ENCODE assay signal across 8 cellular contexts in the genomic region with DNA sequence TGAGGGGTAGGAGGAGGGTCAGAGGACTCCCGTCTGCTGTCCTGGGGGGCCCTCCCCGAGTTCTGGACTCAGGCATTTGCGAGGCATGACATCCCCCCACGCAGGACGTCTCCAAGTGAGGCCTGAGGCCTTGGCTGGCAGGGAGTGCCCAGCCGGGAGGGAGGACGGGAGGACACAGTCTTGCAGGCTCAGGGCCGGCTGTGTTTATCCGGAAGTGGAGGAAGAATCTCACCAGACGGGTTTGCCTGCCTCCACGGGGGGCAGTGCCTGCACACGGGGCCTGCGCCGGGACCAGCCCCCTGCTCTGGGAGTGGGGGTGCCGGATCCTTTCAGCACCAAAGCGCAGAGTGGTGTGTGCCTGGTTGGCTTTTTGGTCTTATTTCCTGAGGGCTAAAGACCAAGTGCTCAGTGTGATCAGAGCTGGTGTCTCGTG. TPM values are rescaled to one million over a fixed set of nuclear protein-coding genes. Genes with fewer than 3 reads are reported as not detected.
DNase-seq lines count a peak whose midpoint lies in the region; FAIRE-seq and TF ChIP-seq lines count a peak whose summit lies in the region.

No MANE protein-coding gene starts in this region.

- H3K36me3 ChIP-seq in HUES6 (ENCODE audit: control insufficient read depth, insufficient read depth, low read length): peaks cover 12% of the 10 kb centered on the region
- H3K36me3 ChIP-seq in astrocyte (ENCODE audit: insufficient read depth, low read length): no peaks in the 10 kb centered on the region
- peaks cover 23 to 31% (median 28%) of the 10 kb centered on the region in 4 donors for H3K36me3 ChIP-seq in stomach

- H3K4me1 ChIP-seq in HUES6 (ENCODE audit: control insufficient read depth, insufficient read depth, low read length): peaks cover 55% of the 10 kb centered on the region
- H3K4me1 ChIP-seq in astrocyte (ENCODE audit: insufficient read depth, low read length): peaks cover 5% of the 10 kb centered on the region
- peaks cover 80 to 98% (median 90%) of the 10 kb centered on the region in 4 donors for H3K4me1 ChIP-seq in stomach

- peak overlapping the region; percentile 21; the same call in 1 of the 2 replicates for H3K4me3 ChIP-seq in HUES6 (ENCODE audit: low read depth, low read length)
- no peak overlapping the region for H3K4me3 ChIP-seq in astrocyte (ENCODE audit: insufficient read depth, low read depth, low read length)
- peak overlapping the region; percentile 4 to 33 (median 8) for H3K4me3 ChIP-seq in stomach

- H3K27ac Mint-ChIP-seq in astrocyte (ENCODE audit: unreplicated experiment): peak overlapping the region; percentile 80

- H3K27ac ChIP-seq in HUES6 (ENCODE audit: low read depth, low read length) (peak overlapping the region; percentile 86), astrocyte (ENCODE audit: low read depth, low read length) (no peak overlapping the region), stomach (peak overlapping the region; percentile 89 to 96 (median 94))

- H3K9me3 ChIP-seq in HUES6 (ENCODE audit: control insufficient read depth, insufficient read depth, low read depth, low read length) (no peaks in the 10 kb centered on the region), astrocyte (ENCODE audit: insufficient read depth, low read depth, low read length) (no peaks in the 10 kb centered on the region), stomach (no peaks in the 10 kb centered on the region)

- no peak for TF ChIP-seq EP300 in stomach (IDR thresholded peaks at IDR 0.05)

- peaks cover 5% of the 10 kb centered on the region for H3K36me3 Mint-ChIP-seq in astrocyte (ENCODE audit: low read depth, unreplicated experiment)

- peak overlapping the region; percentile 40 for H3K4me3 Mint-ChIP-seq in astrocyte (ENCODE audit: unreplicated experiment)

- DNase-seq in astrocyte (ENCODE audit: low read depth): no peak
- DNase-seq in iris pigment epithelial cell (ENCODE audit: low read depth): peak; percentile 64
- peak; percentile 95 for DNase-seq in stomach
- no peak for DNase-seq in ACHN
- no peak for DNase-seq in activated CD4-positive, alpha-beta T cell treated with anti-CD3 and anti-CD28 coated beads, Interleukin-2, amount 50 U/mL, for 4 hours
- DNase-seq in NCI-H82 treated with DMSO at 0.1 percent for 48 hours (lab: John Stamatoyannopoulos, UW; ENCODE audit: unreplicated experiment): no peak
- no peak for DNase-seq in NCI-H1694 treated with DMSO at 0.1 percent for 48 hours (lab: John Stamatoyannopoulos, UW)

- H3K4me2 ChIP-seq in astrocyte (ENCODE audit: low read length): peak overlapping the region; percentile 22

- intact Hi-C loops in stomach (cut with DNase I; ENCODE audit: low total_unique reads): no loop called here

- TF ChIP-seq CTCF in astrocyte (IDR thresholded peaks at IDR 0.05; ENCODE audit: insufficient read depth, low read depth, low read length) (no peak), stomach (IDR thresholded peaks at IDR 0.05) (peak in 2 of 7 experiments; percentile 8 to 9)

- no peak for FAIRE-seq in astrocyte (lab: Jason Lieb, UNC)

- H4K20me1 ChIP-seq in astrocyte (ENCODE audit: insufficient read depth, low read length): peaks cover 8% of the 10 kb centered on the region

- H3K4me1 Mint-ChIP-seq in astrocyte (ENCODE audit: low read depth, unreplicated experiment): peaks cover 10% of the 10 kb centered on the region

- peak overlapping the region; percentile 34 for H2AFZ ChIP-seq in astrocyte (ENCODE audit: low read depth, low read length)

- in situ Hi-C loops in ACHN (cut with HindIII; ENCODE audit: low pct_ligation_motif_present, low pct_unique_long_range_greater_than_20kb, low sequenced_read_pairs): no loop called here

- 10 to 17% (median 14%) methylated on average over 7 to 17 of the region's 17 CpGs for WGBS in stomach, 5 donors

- H3K27me3 ChIP-seq in HUES6 (ENCODE audit: control insufficient read depth, insufficient read depth, low read length) (no peaks in the 10 kb centered on the region), astrocyte (ENCODE audit: insufficient read depth, low read length) (no peaks in the 10 kb centered on the region), stomach (no peaks in the 10 kb centered on the region)

- H3K79me2 ChIP-seq in astrocyte (ENCODE audit: insufficient read depth, low read length): no peaks in the 10 kb centered on the region

- no peaks in the 10 kb centered on the region for H3K9me3 Mint-ChIP-seq in astrocyte (ENCODE audit: unreplicated experiment)

- H3K9ac ChIP-seq in HUES6 (ENCODE audit: low read length) (peak overlapping the region; percentile 55), astrocyte (ENCODE audit: low read length) (no peak overlapping the region)

- TF ChIP-seq POLR2A in stomach (IDR thresholded peaks at IDR 0.05): no peak

- H3K27me3 Mint-ChIP-seq in astrocyte (ENCODE audit: low read depth, unreplicated experiment): no peaks in the 10 kb centered on the region

RNA-seq across cellular contexts. Expression of a gene that starts 10.9 kb away (rescaled TPM):
- total RNA-seq in astrocyte (12.0 and 14.1 TPM in 2 replicates), stomach (100 to 1,000 TPM in 1 of 5 donors, 10 to 100 TPM in 3, 1 to 10 TPM in 1; 8.5 to 167 (median 22.9) TPM)
- 10 to 100 TPM; 14.2 to 24.4 (median 22.7) TPM for polyA plus RNA-seq in stomach

Comparison
In these comparisons a context has a peak if more than half of its experiments do, and no peak if none do; other contexts are left out.
1. DNase-seq: peak in iris pigment epithelial cell (single experiment) and stomach (single experiment); none in astrocyte (single experiment), ACHN (single experiment), activated CD4-positive, alpha-beta T cell treated with anti-CD3 and anti-CD28 coated beads, Interleukin-2, amount 50 U/mL, for 4 hours (0 of 2), NCI-H82 treated with DMSO at 0.1 percent for 48 hours (single experiment) and NCI-H1694 treated with DMSO at 0.1 percent for 48 hours (single experiment).